Comparison of ENCODE assay signal across 1 cellular context in genomic region chr6:158869604-158870417, GRCh38.
A peak's percentile ranks its signal among the peaks of the same experiment; 100 is the strongest.
TF ChIP-seq lines count a peak whose summit lies in the region.

No MANE protein-coding gene starts in this region.

TF ChIP-seq in HEK293, 187 proteins besides CTCF, POLR2A, EP300 and RAD21 (continued from another document and continues in another):
- TF ChIP-seq PRDM10 (tag by site-specific recombination; IDR thresholded peaks at IDR 0.05): peak; percentile 99
- TF ChIP-seq PRDM4 (tag by site-specific recombination; IDR thresholded peaks at IDR 0.05): 0 out of 2 replicates have a peak, but pooled peaks have one; percentile 37
- no peak for TF ChIP-seq ZNF138 (tag by site-specific recombination; IDR thresholded peaks at IDR 0.05; ENCODE audit: borderline replicate concordance)
- TF ChIP-seq ZNF768 (tag by site-specific recombination; IDR thresholded peaks at IDR 0.05): no peak
- TF ChIP-seq KLF8 (tag by site-specific recombination; IDR thresholded peaks at IDR 0.05): peak; percentile 67; the same call in 1 of the 2 replicates
- no peak for TF ChIP-seq ZNF585B (tag by site-specific recombination; IDR thresholded peaks at IDR 0.05)
- TF ChIP-seq ZNF701 (tag by site-specific recombination; IDR thresholded peaks at IDR 0.05): no peak
- no peak for TF ChIP-seq PRDM2 (tag by site-specific recombination; IDR thresholded peaks at IDR 0.05; ENCODE audit: borderline replicate concordance)
- TF ChIP-seq ZNF211 (tag by site-specific recombination; IDR thresholded peaks at IDR 0.05; ENCODE audit: low read depth): no peak
- peak; percentile 89 for TF ChIP-seq ZBTB26 (tag by site-specific recombination; optimal IDR thresholded peaks at IDR 0.05)
- peak; percentile 65; the same call in 1 of the 2 replicates for TF ChIP-seq ZNF501 (tag by site-specific recombination; IDR thresholded peaks at IDR 0.05)
- TF ChIP-seq ZNF513 (tag by site-specific recombination; IDR thresholded peaks at IDR 0.05): no peak
- TF ChIP-seq ZNF184 (tag by site-specific recombination; IDR thresholded peaks at IDR 0.05): no peak
- TF ChIP-seq SP2 (tag by site-specific recombination; IDR thresholded peaks at IDR 0.05): peak; percentile 71
- no peak for TF ChIP-seq HOXC10 (CRISPR knock-in tag; IDR thresholded peaks at IDR 0.05)
- TF ChIP-seq ZNF777 (tag by site-specific recombination; IDR thresholded peaks at IDR 0.05; ENCODE audit: borderline replicate concordance): peak; percentile 99
- no peak for TF ChIP-seq ZNF518A (tag by site-specific recombination; conservative IDR thresholded peaks at IDR 0.05; ENCODE audit: low read depth)
- TF ChIP-seq ZBTB48 (tag by site-specific recombination; IDR thresholded peaks at IDR 0.05): 0 out of 2 replicates have a peak, but pooled peaks have one; percentile 42
- TF ChIP-seq ZNF148 (tag by site-specific recombination; IDR thresholded peaks at IDR 0.05; ENCODE audit: borderline replicate concordance): no peak
- no peak for TF ChIP-seq TRIM28 (IDR thresholded peaks at IDR 0.05; ENCODE audit: borderline replicate concordance, low read length)
- TF ChIP-seq EGR2 (tag by site-specific recombination; IDR thresholded peaks at IDR 0.05; ENCODE audit: low read depth): peak; percentile 60; the same call in 1 of the 2 replicates
- TF ChIP-seq YY1 (tag by site-specific recombination; IDR thresholded peaks at IDR 0.05): no peak
- TF ChIP-seq ZNF280D (tag by site-specific recombination; IDR thresholded peaks at IDR 0.05): no peak
- TF ChIP-seq ZNF302 (tag by site-specific recombination; IDR thresholded peaks at IDR 0.05; ENCODE audit: low read depth): no peak
